8 cellular contexts compared by ENCODE assay signal in genomic region chr3:43998374-43998840, GRCh38.
DNase-seq lines count a peak whose midpoint lies in the region; TF ChIP-seq lines count a peak whose summit lies in the region.

No MANE protein-coding gene starts in this region.

- in situ Hi-C loops in mammary epithelial cell (cut with MboI; ENCODE audit: low sequenced_read_pairs in 2 of 2): no loop called here

- H3K79me2 ChIP-seq in mammary epithelial cell (ENCODE audit: insufficient read depth, low read length): peaks cover 35% of the 10 kb centered on the region

- H3K9me3 Mint-ChIP-seq in HFFc6: no peaks in the 10 kb centered on the region

- no peak overlapping the region for H3K9ac ChIP-seq in mammary epithelial cell (ENCODE audit: insufficient read depth, low read length)

- dilution Hi-C loops in mammary epithelial cell (cut with HindIII; ENCODE audit: low sequenced_read_pairs): loop anchor here (5.0 kb wide), 1 partner anchor 84 kb away; no protein-coding TSS in a partner anchor

- TF ChIP-seq CTCF in BE2C (IDR thresholded peaks at IDR 0.05; ENCODE audit: low read depth, low read length) (no peak), HFFc6 (IDR thresholded peaks at IDR 0.05) (no peak), mammary epithelial cell (conservative IDR thresholded peaks at IDR 0.05 in 1 of 2, IDR thresholded peaks at IDR 0.05 in 1 of 2; ENCODE audit: extremely low read depth in 1 of 2, insufficient read depth in 1 of 2, low read depth in 1 of 2, low read length in 2 of 2) (no peak)

- peaks cover 79% of the 10 kb centered on the region for H3K4me1 Mint-ChIP-seq in HFFc6 (ENCODE audit: low read depth)

- H3K27me3 ChIP-seq in BE2C (peaks cover 8% of the 10 kb centered on the region), mammary epithelial cell (ENCODE audit: insufficient read depth, low read length) (no peaks in the 10 kb centered on the region), muscle layer of duodenum (ENCODE audit: low read depth, low read length) (peaks cover 63% of the 10 kb centered on the region)

- intact Hi-C loops in mammary epithelial cell (cut with micrococcal nuclease): loop anchor here (1.0 to 10.0 kb wide), 4 partner anchors 124 to 466 kb away; no protein-coding TSS in a partner anchor

- peak overlapping the region; percentile 76 for H3K4me3 ChIP-seq in BE2C (ENCODE audit: low read depth, low read length)
- H3K4me3 ChIP-seq in mammary epithelial cell (replicated peaks in 1 of 3; ENCODE audit: insufficient read depth in 1 of 3, low read depth in 2 of 3, low read length in 3 of 3): peak overlapping the region; percentile 82 to 99 (median 82)
- H3K4me3 ChIP-seq in muscle layer of duodenum (ENCODE audit: low read depth in 1 of 2, low read length in 2 of 2): peak overlapping the region; percentile 50 to 80

- H3K27ac ChIP-seq in mammary epithelial cell (ENCODE audit: insufficient read depth, low read depth, low read length) (no peak overlapping the region), muscle layer of duodenum (ENCODE audit: low read length) (no peak overlapping the region)

- H3K27ac Mint-ChIP-seq in HFFc6: peak overlapping the region; percentile 85

- H3K9me3 ChIP-seq in BE2C (no peaks in the 10 kb centered on the region), mammary epithelial cell (replicated peaks; ENCODE audit: insufficient read depth, low read length) (no peaks in the 10 kb centered on the region), muscle layer of duodenum (ENCODE audit: control insufficient read depth in 1 of 2, low read length in 2 of 2) (peaks cover 0 to 5% of the 10 kb centered on the region in 2 donors)

- DNase-seq in BE2C (no peak), HFFc6 (no peak), mammary epithelial cell (no peak), NCI-H446 (lab: John Stamatoyannopoulos, UW) (no peak), Ammon's horn (ENCODE audit: low spot score) (no peak), NCI-H1417 (lab: John Stamatoyannopoulos, UW) (no peak)
- DNase-seq in effector CD8-positive, alpha-beta T cell (lab: John Stamatoyannopoulos, UW): no peak

- no TSS peak for BruUV-seq in mammary epithelial cell (replicated peaks; lab: Mats Ljungman, UMichigan)

- H3K4me3 Mint-ChIP-seq in HFFc6: peak overlapping the region; percentile 90

- H3K4me2 ChIP-seq in mammary epithelial cell (ENCODE audit: insufficient read depth, low read depth, low read length): peak overlapping the region; percentile 97

- peak overlapping the region; percentile 96 for H2AFZ ChIP-seq in mammary epithelial cell (ENCODE audit: low read depth, low read length)

- no peaks in the 10 kb centered on the region for H4K20me1 ChIP-seq in mammary epithelial cell (ENCODE audit: insufficient read depth, low read length)

- H3K36me3 Mint-ChIP-seq in HFFc6 (ENCODE audit: low read depth): peaks cover 9% of the 10 kb centered on the region; the same call in 1 of the 2 replicates

- CTCF ChIA-PET in mammary epithelial cell (lab: Charles Lee; ENCODE audit: low non-redundant PET): no interaction called here

- H3K4me1 ChIP-seq in BE2C (no peaks in the 10 kb centered on the region), mammary epithelial cell (ENCODE audit: insufficient read depth, low read length) (peaks cover 35% of the 10 kb centered on the region), muscle layer of duodenum (ENCODE audit: control insufficient read depth in 1 of 2, insufficient read depth in 2 of 2, low read length in 2 of 2) (peaks cover 9 to 52% of the 10 kb centered on the region in 2 donors)

- peaks cover 24% of the 10 kb centered on the region for H3K27me3 Mint-ChIP-seq in HFFc6 (ENCODE audit: insufficient read depth)

- WGBS in mammary epithelial cell (ENCODE audit: low coverage, missing lambda C conversion rate): 29% methylated on average over 17 of the region's 25 CpGs

- H3K36me3 ChIP-seq in BE2C: no peaks in the 10 kb centered on the region
- peaks cover 2% of the 10 kb centered on the region for H3K36me3 ChIP-seq in mammary epithelial cell (ENCODE audit: insufficient read depth, low read length)
- H3K36me3 ChIP-seq in muscle layer of duodenum (ENCODE audit: control insufficient read depth in 1 of 2, insufficient read depth in 2 of 2, low read length in 2 of 2): no peaks in the 10 kb centered on the region
